12 cellular contexts compared by ENCODE assay signal in genomic region chr7:134298902-134299683, GRCh38. TPM values are rescaled to one million over a fixed set of nuclear protein-coding genes. Genes with fewer than 3 reads are reported as not detected.
DNase-seq lines count a peak whose midpoint lies in the region; ATAC-seq and TF ChIP-seq lines count a peak whose summit lies in the region.
"Had no signal": no experiment of that assay in that cellular context is flagged by ENCODE, and none has a peak within 500 bp of the region (broad histone marks: within the 10 kb centered on the region; RNA-seq: fewer than 3 reads in every experiment).

No MANE protein-coding gene starts in this region.

- POLR2A ChIA-PET in AG04450 (lab: Yijun Ruan, JAX), result interaction anchor here (1.3 kb wide), 1 partner anchor 18 kb away, joined by 6 read pairs; the partner anchor contains the start of gene SLC35B4

- H3K36me3 ChIP-seq in GM23338 (ENCODE audit: insufficient read depth) (peaks cover 23% of the 10 kb centered on the region; the same call in 1 of the 2 replicates), NT2/D1 (ENCODE audit: insufficient read depth, insufficient read length, low read length) (peaks cover 78% of the 10 kb centered on the region)

- no peaks in the 10 kb centered on the region for H3K79me2 ChIP-seq in GM23338 (replicated peaks; ENCODE audit: insufficient read depth)

- no peak overlapping the region for H2AFZ ChIP-seq in GM23338

- H3K27me3 Mint-ChIP-seq in GM23338 (ENCODE audit: insufficient read depth, low read depth, poor library complexity), result no peaks in the 10 kb centered on the region

- H4K20me1 ChIP-seq in GM23338 (replicated peaks; ENCODE audit: insufficient read depth), result no peaks in the 10 kb centered on the region

- TF ChIP-seq CTCF in AG04450 (IDR thresholded peaks at IDR 0.05; ENCODE audit: low read depth, low read length) (no peak), GM23338 (conservative IDR thresholded peaks at IDR 0.05; ENCODE audit: low read depth in 2 of 2) (no peak), foreskin keratinocyte (conservative IDR thresholded peaks at IDR 0.05) (no peak)

- no peaks in the 10 kb centered on the region for H3K9me3 ChIP-seq in AG04450 (ENCODE audit: control insufficient read depth, insufficient read depth, low read length)
- no peaks in the 10 kb centered on the region for H3K9me3 ChIP-seq in NT2/D1 (ENCODE audit: insufficient read depth, low read length)

- H3K9ac ChIP-seq in NT2/D1 (ENCODE audit: insufficient read length, low read depth), result no peak overlapping the region

- H3K9me2 ChIP-seq in GM23338 (ENCODE audit: insufficient read depth), result no peaks in the 10 kb centered on the region

- H3K4me1 ChIP-seq in GM23338 (ENCODE audit: insufficient read depth), result peaks cover 12% of the 10 kb centered on the region
- H3K4me1 ChIP-seq in NT2/D1 (ENCODE audit: insufficient read depth, insufficient read length), result no peaks in the 10 kb centered on the region
- no peaks in the 10 kb centered on the region for H3K4me1 ChIP-seq in foreskin keratinocyte

- H3K27ac Mint-ChIP-seq in GM23338, result peak overlapping the region; percentile 76; the same call in 1 of the 2 replicates
- H3K27ac Mint-ChIP-seq: T-helper 1 cell treated with Interleukin-12 subunit alpha and Interleukin-12 subunit beta and Interleukin-4 antibody, amounts not matched to agents 30 μg/mL and 1 μg/mL, for 36 hours had no signal

- no peaks in the 10 kb centered on the region for H3F3A ChIP-seq in GM23338 (replicated peaks; ENCODE audit: low read depth)

- no peaks in the 10 kb centered on the region for H3K27me3 ChIP-seq in AG04450 (ENCODE audit: control insufficient read depth, insufficient read depth, low read length)
- no peaks in the 10 kb centered on the region for H3K27me3 ChIP-seq in GM23338 (ENCODE audit: insufficient read depth)
- no peaks in the 10 kb centered on the region for H3K27me3 ChIP-seq in NT2/D1 (ENCODE audit: insufficient read depth, insufficient read length)
- no peaks in the 10 kb centered on the region for H3K27me3 ChIP-seq in foreskin keratinocyte

- no peak overlapping the region for H3K4me2 ChIP-seq in GM23338

- H3K36me3 Mint-ChIP-seq in GM23338 (ENCODE audit: low read depth), result peaks cover 52% of the 10 kb centered on the region

- H3K4me1 Mint-ChIP-seq in GM23338, result peaks cover 12% of the 10 kb centered on the region

- no peak overlapping the region for H3K27ac ChIP-seq in AG04450 (ENCODE audit: low read depth, low read length)
- no peak overlapping the region for H3K27ac ChIP-seq in GM23338 (ENCODE audit: low read depth)
- H3K27ac ChIP-seq in foreskin keratinocyte, result no peak overlapping the region
- H3K27ac ChIP-seq: epithelial cell of prostate had no signal

- no peak overlapping the region for H3K4me3 ChIP-seq in AG04450 (ENCODE audit: low read depth, low read length)
- H3K4me3 ChIP-seq in GM23338, result no peak overlapping the region
- H3K4me3 ChIP-seq in NT2/D1 (ENCODE audit: insufficient read length, low read depth), result no peak overlapping the region

- no peak overlapping the region for H3K4me3 Mint-ChIP-seq in GM23338
- H3K4me3 Mint-ChIP-seq: CD14-positive monocyte; T-helper 1 cell treated with Interleukin-12 subunit alpha and Interleukin-12 subunit beta and Interleukin-4 antibody, amounts not matched to agents 30 μg/mL and 1 μg/mL, for 36 hours had no signal

- CTCF ChIA-PET in AG04450 (lab: Charles Lee), result interaction anchor here (0.5 to 1.8 kb wide), 2 partner anchors 59 to 1220 kb away, joined by 3 to 6 read pairs; no protein-coding TSS in a partner anchor

- ATAC-seq in GM23338 (peak; percentile 41; the same call in 1 of the 3 replicates), foreskin keratinocyte (no peak), GM18502 (IDR thresholded peaks at IDR 0.05; ENCODE audit: poor library complexity, unreplicated experiment) (no peak), HG03565 (IDR thresholded peaks at IDR 0.05; ENCODE audit: unreplicated experiment) (no peak), GM21423 (IDR thresholded peaks at IDR 0.05; ENCODE audit: unreplicated experiment) (no peak)

- DNase-seq in AG04450 (ENCODE audit: low read depth, low spot score), result peak; percentile 74
- no peak for DNase-seq in GM23338 (ENCODE audit: low spot score)
- peak; percentile 16 for DNase-seq in NT2/D1 (ENCODE audit: low read depth, low spot score)
- peak; percentile 85 for DNase-seq in inferior parietal cortex (ENCODE audit: extremely low spot score)
- no peak for DNase-seq in foreskin keratinocyte
- DNase-seq: NCI-H187 had no signal

- no peaks in the 10 kb centered on the region for H3K9me3 Mint-ChIP-seq in GM23338
- H3K9me3 Mint-ChIP-seq: T-helper 1 cell treated with Interleukin-12 subunit alpha and Interleukin-12 subunit beta and Interleukin-4 antibody, amounts not matched to agents 30 μg/mL and 1 μg/mL, for 36 hours had no signal

TF ChIP-seq in GM23338, 12 proteins besides CTCF, POLR2A, EP300 and RAD21 (continues in another document):
- no peak for TF ChIP-seq EZH2phosphoT487 (IDR thresholded peaks at IDR 0.05; ENCODE audit: unreplicated experiment)
- no peak for TF ChIP-seq JUNB (IDR thresholded peaks at IDR 0.05; ENCODE audit: unreplicated experiment)
- no peak for TF ChIP-seq EZH2 (IDR thresholded peaks at IDR 0.05; ENCODE audit: low read depth, unreplicated experiment)
- no peak for TF ChIP-seq ZNF331 (CRISPR knock-in tag; IDR thresholded peaks at IDR 0.05; ENCODE audit: low read depth)
- TF ChIP-seq POLR2AphosphoS5 (IDR thresholded peaks at IDR 0.05; ENCODE audit: low read depth), result no peak
- TF ChIP-seq STAT1 (IDR thresholded peaks at IDR 0.05; ENCODE audit: unreplicated experiment), result no peak
- no peak for TF ChIP-seq REST (IDR thresholded peaks at IDR 0.05; ENCODE audit: unreplicated experiment)
- TF ChIP-seq ETS1 (IDR thresholded peaks at IDR 0.05), result no peak
- TF ChIP-seq CREB1 (CRISPR knock-in tag; IDR thresholded peaks at IDR 0.05; ENCODE audit: low read depth), result no peak
- TF ChIP-seq ZNF114 (CRISPR knock-in tag; IDR thresholded peaks at IDR 0.05), result no peak
- no peak for TF ChIP-seq NANOG (IDR thresholded peaks at IDR 0.05; ENCODE audit: borderline replicate concordance)

RNA-seq across cellular contexts. Expression of gene SLC35B4, which starts 17.6 kb away (rescaled TPM):
- polyA plus RNA-seq in AG04450 (2011; rRNA removed) (26.1 and 27.9 TPM in 2 replicates), GM23338 (2016; fragmentation: Nextera tagmentation; extraction: Ambion mirVana) (18.3 and 22.6 TPM in 2 replicates), foreskin keratinocyte (7.8 and 8.4 TPM in 2 replicates)
- 40.4 and 40.9 TPM in 2 replicates for polyA minus RNA-seq in AG04450 (2011; rRNA and poly(A)+ RNA removed)
- total RNA-seq in GM23338 (2014; rRNA removed; shearing (Covaris generic)), result 24.6 and 29.7 TPM in 2 replicates
- 14.6 and 16.1 TPM in 2 replicates for total RNA-seq in foreskin keratinocyte

Comparison
In these comparisons a context has a peak if more than half of its experiments do, and no peak if none do; other contexts are left out.
1. DNase-seq: peak in AG04450 (single experiment), NT2/D1 (single experiment) and inferior parietal cortex (single experiment); none in GM23338 (single experiment) and foreskin keratinocyte (0 of 2).